In the genomic region with DNA sequence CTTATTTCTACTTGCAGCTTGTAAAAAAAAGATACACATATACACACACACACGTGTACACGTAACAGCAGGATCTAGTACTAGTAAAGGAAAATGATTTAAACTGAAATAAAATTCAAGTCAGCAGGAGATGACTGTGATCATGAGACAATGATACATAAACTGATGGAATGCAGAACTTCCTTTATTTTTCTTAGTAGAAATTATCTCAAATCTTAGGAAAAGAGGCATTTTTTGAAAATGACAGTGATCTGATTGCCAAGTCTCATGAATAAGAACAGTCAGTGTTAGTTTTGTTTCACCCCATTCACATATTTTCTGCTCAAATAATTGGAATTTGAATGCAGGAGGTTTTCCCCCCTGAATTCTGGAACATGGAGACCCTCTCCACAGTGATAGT, we compare ENCODE assay signal across 2 cellular contexts.
TF ChIP-seq lines count a peak whose summit lies in the region.

No MANE protein-coding gene starts in this region.

TF ChIP-seq in liver, 16 proteins besides CTCF, POLR2A, EP300 and RAD21:
- TF ChIP-seq SP1 (IDR thresholded peaks at IDR 0.05), result no peak
TF ChIP-seq in liver: peak in this region for 0.

TF ChIP-seq in HepG2, 621 proteins besides CTCF, POLR2A, EP300 and RAD21:
- no peak for TF ChIP-seq ZNF777 (CRISPR knock-in tag; IDR thresholded peaks at IDR 0.05)
- TF ChIP-seq, protein P1, sequence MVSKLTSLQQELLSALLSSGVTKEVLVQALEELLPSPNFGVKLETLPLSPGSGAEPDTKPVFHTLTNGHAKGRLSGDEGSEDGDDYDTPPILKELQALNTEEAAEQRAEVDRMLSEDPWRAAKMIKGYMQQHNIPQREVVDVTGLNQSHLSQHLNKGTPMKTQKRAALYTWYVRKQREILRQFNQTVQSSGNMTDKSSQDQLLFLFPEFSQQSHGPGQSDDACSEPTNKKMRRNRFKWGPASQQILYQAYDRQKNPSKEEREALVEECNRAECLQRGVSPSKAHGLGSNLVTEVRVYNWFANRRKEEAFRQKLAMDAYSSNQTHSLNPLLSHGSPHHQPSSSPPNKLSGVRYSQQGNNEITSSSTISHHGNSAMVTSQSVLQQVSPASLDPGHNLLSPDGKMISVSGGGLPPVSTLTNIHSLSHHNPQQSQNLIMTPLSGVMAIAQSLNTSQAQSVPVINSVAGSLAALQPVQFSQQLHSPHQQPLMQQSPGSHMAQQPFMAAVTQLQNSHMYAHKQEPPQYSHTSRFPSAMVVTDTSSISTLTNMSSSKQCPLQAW (CRISPR knock-in tag; IDR thresholded peaks at IDR 0.05), result no peak
- TF ChIP-seq, protein P2, sequence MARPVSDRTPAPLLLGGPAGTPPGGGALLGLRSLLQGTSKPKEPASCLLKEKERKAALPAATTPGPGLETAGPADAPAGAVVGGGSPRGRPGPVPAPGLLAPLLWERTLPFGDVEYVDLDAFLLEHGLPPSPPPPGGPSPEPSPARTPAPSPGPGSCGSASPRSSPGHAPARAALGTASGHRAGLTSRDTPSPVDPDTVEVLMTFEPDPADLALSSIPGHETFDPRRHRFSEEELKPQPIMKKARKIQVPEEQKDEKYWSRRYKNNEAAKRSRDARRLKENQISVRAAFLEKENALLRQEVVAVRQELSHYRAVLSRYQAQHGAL (CRISPR knock-in tag; IDR thresholded peaks at IDR 0.05; ENCODE audit: not compliant biosample characterization), result no peak
- TF ChIP-seq ZMAT3 (CRISPR knock-in tag; conservative IDR thresholded peaks at IDR 0.05), result no peak
